19 cellular contexts compared by ENCODE assay signal in genomic region chr12:106743270-106743988, GRCh38.
"Had no signal": no experiment of that assay in that cellular context is flagged by ENCODE, and none has a peak within 500 bp of the region (broad histone marks: within the 10 kb centered on the region; RNA-seq: fewer than 3 reads in every experiment).

No MANE protein-coding gene starts in this region.

- H3K27ac Mint-ChIP-seq: naive B cell, nephron, progenitor cell of endocrine pancreas had no signal

- H3K9me3 ChIP-seq: colonic mucosa, heart left ventricle, ovary, stomach, thoracic aorta, transverse colon had no signal

- H3K27me3 ChIP-seq: ovary, transverse colon had no signal

- H3K36me3 Mint-ChIP-seq: naive B cell had no signal

- H3K36me3 ChIP-seq: colonic mucosa, heart left ventricle, ovary, stomach, thoracic aorta, transverse colon had no signal

- H3K4me3 ChIP-seq: colonic mucosa, heart left ventricle, ovary, stomach, thoracic aorta, transverse colon had no signal

- H3K27ac ChIP-seq: colonic mucosa, heart left ventricle, ovary, stomach, thoracic aorta, transverse colon had no signal

- H3K4me3 Mint-ChIP-seq: naive B cell, nephron had no signal

- H3K9me3 Mint-ChIP-seq: naive B cell, nephron had no signal

- DNase-seq: colonic mucosa; dermis blood vessel endothelial cell; effector CD4-positive, alpha-beta T cell; heart left ventricle; hippocampal formation; kidney glomerular epithelial cell; mesendoderm; naive B cell; ovary; right cardiac atrium; small intestine; stimulated activated CD4-positive, alpha-beta T cell treated with anti-CD3 and anti-CD28 coated beads, Interleukin-12 subunit alpha, Interleukin-12 subunit beta, amount 100 ng/mL, for 4 hours; stimulated activated naive CD4-positive, alpha-beta T cell; stomach; substantia nigra; transverse colon had no signal

- H3K4me1 Mint-ChIP-seq: nephron had no signal
